In genomic region chr6:167087857-167088256, GRCh38 we compare ENCODE assay signal across 40 cellular contexts. TPM values are rescaled to one million over a fixed set of nuclear protein-coding genes. Genes with fewer than 3 reads are reported as not detected.
"Had no signal": no experiment of that assay in that cellular context is flagged by ENCODE, and none has a peak within 500 bp of the region (broad histone marks: within the 10 kb centered on the region; RNA-seq: fewer than 3 reads in every experiment).

No MANE protein-coding gene starts in this region.

- H3K27ac ChIP-seq: adrenal gland, body of pancreas, brain microvascular endothelial cell, breast epithelium, VCaP had no signal

- H3K36me3 ChIP-seq: adrenal gland, brain microvascular endothelial cell, breast epithelium had no signal

- FAIRE-seq: astrocyte, TTC549 had no signal

- H3K27ac Mint-ChIP-seq: activated CD4-positive, alpha-beta memory T cell treated with anti-CD3 and anti-CD28 coated beads, Interleukin-2, amount 10 ng/mL, durations not matched to agents 7 days and 5 days; activated CD4-positive, alpha-beta T cell treated with anti-CD3 and anti-CD28 coated beads for 36 hours; activated CD4-positive, alpha-beta T cell treated with anti-CD3 and anti-CD28 coated beads, Interleukin-2, amount 10 ng/mL, durations not matched to agents 7 days and 5 days; activated CD8-positive, alpha-beta memory T cell treated with anti-CD3 and anti-CD28 coated beads, Interleukin-2, amount 10 ng/mL, durations not matched to agents 7 days and 5 days; activated CD8-positive, alpha-beta T cell treated with anti-CD3 and anti-CD28 coated beads, Interleukin-2, amount 10 ng/mL, durations not matched to agents 7 days and 5 days; activated naive CD4-positive, alpha-beta T cell treated with anti-CD3 and anti-CD28 coated beads for 36 hours; activated naive CD4-positive, alpha-beta T cell treated with anti-CD3 and anti-CD28 coated beads, Interleukin-2, amount 50 U/mL, for 72 hours; activated naive CD8-positive, alpha-beta T cell treated with anti-CD3 and anti-CD28 coated beads for 36 hours; activated T-cell treated with anti-CD3 and anti-CD28 coated beads, Interleukin-2, amount 50 U/mL, for 72 hours; activated T-helper 1 cell treated with anti-CD3 and anti-CD28 coated beads, Interleukin-12 subunit alpha, Interleukin-12 subunit beta, Interleukin-2, Interleukin-4 antibody, amounts not matched to agents 30 ng/mL and 10 ng/mL and 1 ng/mL, durations not matched to agents 14 hours and 24 hours and 36 hours; activated T-helper 17 cell treated with anti-CD3 and anti-CD28 coated beads, Interleukin-2, amount 50 U/mL, for 72 hours; T-helper 1 cell treated with Interleukin-12 subunit alpha and Interleukin-12 subunit beta and Interleukin-4 antibody, amounts not matched to agents 30 μg/mL and 1 μg/mL, for 36 hours; T-helper 2 cell treated with Interferon-gamma antibody and Interleukin-4, amounts not matched to agents 5 μg/mL and 100 μg/mL, for 36 hours had no signal

- H3K4me3 Mint-ChIP-seq: activated CD4-positive, alpha-beta memory T cell treated with anti-CD3 and anti-CD28 coated beads, Interleukin-2, amount 10 ng/mL, durations not matched to agents 7 days and 5 days; activated CD4-positive, alpha-beta T cell treated with anti-CD3 and anti-CD28 coated beads for 36 hours; activated CD4-positive, alpha-beta T cell treated with anti-CD3 and anti-CD28 coated beads, Interleukin-2, amount 10 ng/mL, durations not matched to agents 7 days and 5 days; activated CD8-positive, alpha-beta memory T cell treated with anti-CD3 and anti-CD28 coated beads, Interleukin-2, amount 10 ng/mL, durations not matched to agents 7 days and 5 days; activated CD8-positive, alpha-beta T cell treated with anti-CD3 and anti-CD28 coated beads, Interleukin-2, amount 10 ng/mL, durations not matched to agents 7 days and 5 days; activated naive CD4-positive, alpha-beta T cell treated with anti-CD3 and anti-CD28 coated beads for 36 hours; activated naive CD8-positive, alpha-beta T cell treated with anti-CD3 and anti-CD28 coated beads for 36 hours; activated T-cell treated with anti-CD3 and anti-CD28 coated beads, Interleukin-2, amount 50 U/mL, for 4 hours; activated T-cell treated with anti-CD3 and anti-CD28 coated beads, Interleukin-2, amount 50 U/mL, for 72 hours; activated T-helper 1 cell treated with anti-CD3 and anti-CD28 coated beads, Interleukin-12 subunit alpha, Interleukin-12 subunit beta, Interleukin-2, Interleukin-4 antibody, amounts not matched to agents 30 ng/mL and 10 ng/mL and 1 ng/mL, durations not matched to agents 14 hours and 24 hours and 36 hours; activated T-helper 17 cell treated with anti-CD3 and anti-CD28 coated beads, Interleukin-2, amount 50 U/mL, for 72 hours; T-helper 1 cell treated with Interleukin-12 subunit alpha and Interleukin-12 subunit beta and Interleukin-4 antibody, amounts not matched to agents 30 μg/mL and 1 μg/mL, for 36 hours; T-helper 2 cell treated with Interferon-gamma antibody and Interleukin-4, amounts not matched to agents 5 μg/mL and 100 μg/mL, for 36 hours had no signal

- ATAC-seq: activated CD4-positive, alpha-beta T cell treated with anti-CD3 and anti-CD28 coated beads for 36 hours; activated CD4-positive, CD25-positive, alpha-beta regulatory T cell treated with anti-CD3 and anti-CD28 coated beads, Interleukin-2, amount 50 U/mL, for 24 hours; activated CD8-positive, alpha-beta memory T cell treated with anti-CD3 and anti-CD28 coated beads, Interleukin-2, amount 10 ng/mL, durations not matched to agents 7 days and 5 days; activated CD8-positive, alpha-beta T cell treated with anti-CD3 and anti-CD28 coated beads, Interleukin-2, amount 10 ng/mL, durations not matched to agents 7 days and 5 days; activated naive CD4-positive, alpha-beta T cell treated with anti-CD3 and anti-CD28 coated beads, Interleukin-2, amount 50 U/mL, for 72 hours; activated T-cell treated with anti-CD3 and anti-CD28 coated beads, Interleukin-2, amount 50 U/mL, for 4 hours; activated T-cell treated with anti-CD3 and anti-CD28 coated beads, Interleukin-2, amount 50 U/mL, for 72 hours; activated T-helper 17 cell treated with anti-CD3 and anti-CD28 coated beads, Interleukin-2, amount 50 U/mL, for 72 hours; body of pancreas had no signal

- H3K4me1 ChIP-seq: adrenal gland, body of pancreas, breast epithelium had no signal

- H3K27me3 ChIP-seq: adrenal gland, body of pancreas, brain microvascular endothelial cell, breast epithelium had no signal

- DNase-seq: activated CD4-positive, alpha-beta memory T cell treated with anti-CD3 and anti-CD28 coated beads, Interleukin-2, amount 10 ng/mL, durations not matched to agents 7 days and 5 days; activated CD4-positive, alpha-beta T cell treated with anti-CD3 and anti-CD28 coated beads for 1 hour; activated CD4-positive, alpha-beta T cell treated with anti-CD3 and anti-CD28 coated beads for 36 hours; activated CD4-positive, alpha-beta T cell treated with anti-CD3 and anti-CD28 coated beads for 48 hours; activated CD4-positive, alpha-beta T cell treated with anti-CD3 and anti-CD28 coated beads, Interleukin-2, amount 10 ng/mL, durations not matched to agents 7 days and 5 days; activated CD4-positive, alpha-beta T cell treated with anti-CD3 and anti-CD28 coated beads, Interleukin-2, amount 50 U/mL, for 48 hours; activated CD4-positive, CD25-positive, alpha-beta regulatory T cell; activated CD8-positive, alpha-beta memory T cell treated with anti-CD3 and anti-CD28 coated beads for 24 hours; activated CD8-positive, alpha-beta memory T cell treated with anti-CD3 and anti-CD28 coated beads, Interleukin-2, amount 10 ng/mL, durations not matched to agents 7 days and 5 days; activated CD8-positive, alpha-beta memory T cell treated with anti-CD3 and anti-CD28 coated beads, Interleukin-2, amount 50 U/mL, for 48 hours; activated CD8-positive, alpha-beta T cell treated with anti-CD3 and anti-CD28 coated beads, Interleukin-2, amount 10 ng/mL, durations not matched to agents 7 days and 5 days; activated effector memory CD4-positive, alpha-beta T cell treated with anti-CD3 and anti-CD28 coated beads, Interleukin-2, amount 50 U/mL, for 16 hours; activated gamma-delta T cell treated with Interleukin-2 at 50 U/mL for 16 hours; activated naive CD4-positive, alpha-beta T cell; activated naive CD4-positive, alpha-beta T cell treated with anti-CD3 and anti-CD28 coated beads for 36 hours; activated naive CD4-positive, alpha-beta T cell treated with anti-CD3 and anti-CD28 coated beads, Interleukin-2, amount 50 U/mL, for 16 hours; activated naive CD8-positive, alpha-beta T cell treated with anti-CD3 and anti-CD28 coated beads for 36 hours; activated T-cell treated with anti-CD3 and anti-CD28 coated beads, Interleukin-2, amount 50 U/mL, for 4 hours; activated T-cell treated with anti-CD3 and anti-CD28 coated beads, Interleukin-2, amount 50 U/mL, for 72 hours; adrenal gland; amniotic stem cell; aorta; body of pancreas; brain microvascular endothelial cell; central memory CD4-positive, alpha-beta T cell; T-helper 1 cell; T-helper 2 cell; T-helper 9 cell had no signal

- H3K9me3 Mint-ChIP-seq: activated T-helper 17 cell treated with anti-CD3 and anti-CD28 coated beads, Interleukin-2, amount 50 U/mL, for 72 hours had no signal

- H3K27me3 Mint-ChIP-seq: activated CD4-positive, alpha-beta T cell treated with anti-CD3 and anti-CD28 coated beads for 36 hours; activated T-helper 17 cell treated with anti-CD3 and anti-CD28 coated beads, Interleukin-2, amount 50 U/mL, for 72 hours had no signal

- H3K4me3 ChIP-seq: adrenal gland, body of pancreas, breast epithelium had no signal

- H3K9me3 ChIP-seq: adrenal gland had no signal

RNA-seq across cellular contexts. Expression of gene CCR6, which starts 35.0 kb away (rescaled TPM):
- total RNA-seq: activated naive CD4-positive, alpha-beta T cell treated with anti-CD3 and anti-CD28 coated beads, Interleukin-2, amount 50 U/mL, for 72 hours; activated T-helper 1 cell treated with anti-CD3 and anti-CD28 coated beads, Interleukin-12 subunit alpha, Interleukin-12 subunit beta, Interleukin-2, Interleukin-4 antibody, amounts not matched to agents 30 ng/mL and 10 ng/mL and 1 ng/mL, durations not matched to agents 14 hours and 24 hours and 36 hours; adrenal gland; astrocyte; body of pancreas; cardiac septum; cerebellum had no signal
- polyA plus RNA-seq: adrenal gland, aorta had no signal
